8 cellular contexts compared by ENCODE assay signal in the genomic region with DNA sequence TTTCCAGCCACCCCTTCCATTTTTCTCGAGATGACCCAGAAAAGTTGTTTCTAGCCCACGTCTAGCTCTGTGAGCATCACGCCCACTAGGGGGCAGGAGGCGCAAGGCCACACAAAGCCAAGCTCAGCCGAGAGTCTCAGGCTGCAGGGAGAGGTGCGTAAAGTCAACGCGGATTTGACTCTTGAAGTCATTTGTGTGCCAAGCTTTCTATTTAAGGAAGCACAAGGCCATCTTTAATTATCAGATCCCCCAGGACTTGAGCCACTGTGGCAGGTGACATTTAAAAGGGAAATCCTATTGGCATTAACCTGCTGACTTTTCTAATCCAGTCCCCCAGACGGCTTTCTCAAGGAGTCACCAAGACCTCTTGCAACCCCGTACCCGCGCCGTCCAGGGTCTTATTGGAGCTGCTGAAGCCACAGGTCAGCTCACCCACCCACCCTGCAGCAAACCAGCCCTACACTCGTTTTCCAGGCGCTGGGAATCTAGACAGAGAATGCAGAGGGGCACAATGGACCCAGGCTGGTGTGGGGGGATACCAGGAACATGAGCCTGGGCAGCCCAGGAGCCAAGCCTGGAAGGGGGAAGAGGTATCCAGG.
DNase-seq lines count a peak whose midpoint lies in the region; ATAC-seq and TF ChIP-seq lines count a peak whose summit lies in the region.

No MANE protein-coding gene starts in this region.

- peak overlapping the region; percentile 57 for H3K4me3 Mint-ChIP-seq in T-helper 17 cell

- peaks cover 3% of the 10 kb centered on the region for H3K36me3 Mint-ChIP-seq in T-helper 17 cell (ENCODE audit: low read depth)

- H3K4me3 ChIP-seq in adrenal gland (no peak overlapping the region), uterus (no peak overlapping the region)

- H3K27ac Mint-ChIP-seq in T-helper 17 cell, result no peak overlapping the region

- TF ChIP-seq CTCF in adrenal gland (IDR thresholded peaks at IDR 0.05) (peak; percentile 91 to 98 (median 96)), uterus (IDR thresholded peaks at IDR 0.05) (peak; percentile 93 to 97 (median 95))

- peak; percentile 42 for ATAC-seq in GM21825 (IDR thresholded peaks at IDR 0.05; ENCODE audit: unreplicated experiment)
- peak; percentile 32 for ATAC-seq in T-helper 17 cell
- ATAC-seq in left cardiac atrium, result peak; percentile 73 to 80

- H3K27me3 ChIP-seq in adrenal gland, result no peaks in the 10 kb centered on the region
- no peaks in the 10 kb centered on the region for H3K27me3 ChIP-seq in uterus

- peaks cover 57% of the 10 kb centered on the region for H3K4me1 Mint-ChIP-seq in T-helper 17 cell

- H3K36me3 ChIP-seq in adrenal gland (replicated peaks in 1 of 2) (peaks cover 0 to 11% of the 10 kb centered on the region in 2 donors), uterus (no peaks in the 10 kb centered on the region)

- H3K9me3 ChIP-seq in T-helper 17 cell (ENCODE audit: control insufficient read depth, low read length, poor library complexity, severe bottlenecking), result no peaks in the 10 kb centered on the region
- no peaks in the 10 kb centered on the region for H3K9me3 ChIP-seq in adrenal gland (replicated peaks in 1 of 3)
- H3K9me3 ChIP-seq in uterus, result no peaks in the 10 kb centered on the region

- 17 to 20% (median 18%) methylated on average over 13 to 15 of the region's 15 CpGs for WGBS in adrenal gland, 4 donors

- DNase-seq in CMK (ENCODE audit: low read depth) (peak; percentile 64), NCI-H146 (lab: John Stamatoyannopoulos, UW) (peak; percentile 56), T-helper 17 cell (peak; percentile 72 to 81 (median 75)), adrenal gland (peak; percentile 87 to 96 (median 93)), left cardiac atrium (peak; percentile 92), renal cortical epithelial cell (ENCODE audit: low read depth) (peak; percentile 71), uterus (peak; percentile 88)

- no peaks in the 10 kb centered on the region for H3K27me3 Mint-ChIP-seq in T-helper 17 cell

- peak overlapping the region; percentile 69 to 94 (median 89) for H3K27ac ChIP-seq in adrenal gland
- H3K27ac ChIP-seq in uterus, result peak overlapping the region; percentile 93 to 98

- peaks cover 54 to 83% of the 10 kb centered on the region in 2 donors for H3K4me1 ChIP-seq in adrenal gland (replicated peaks in 1 of 2)
- peaks cover 15 to 25% of the 10 kb centered on the region in 2 donors for H3K4me1 ChIP-seq in uterus

- intact Hi-C loops in adrenal gland (cut with DNase I) (loop anchor here (5.0 to 10.0 kb wide), 4 partner anchors 64 to 134 kb away; partner anchors contain the start of gene SH3BP5 (in 2 of the 2)), left cardiac atrium (cut with DNase I) (loop anchor here (1.0 to 10.0 kb wide), 5 partner anchors 64 to 287 kb away; partner anchors contain the start of gene SH3BP5 (in 2 of the 2)), uterus (cut with DNase I; ENCODE audit: low total_unique reads) (loop anchor here (2.0 to 5.0 kb wide), 2 partner anchors 65 to 109 kb away; partner anchors contain the start of gene SH3BP5)

- TF ChIP-seq POLR2A in adrenal gland (IDR thresholded peaks at IDR 0.05), result no peak
- no peak for TF ChIP-seq POLR2A in uterus (IDR thresholded peaks at IDR 0.05)
